Comparison of ENCODE assay signal across 9 cellular contexts in the genomic region with DNA sequence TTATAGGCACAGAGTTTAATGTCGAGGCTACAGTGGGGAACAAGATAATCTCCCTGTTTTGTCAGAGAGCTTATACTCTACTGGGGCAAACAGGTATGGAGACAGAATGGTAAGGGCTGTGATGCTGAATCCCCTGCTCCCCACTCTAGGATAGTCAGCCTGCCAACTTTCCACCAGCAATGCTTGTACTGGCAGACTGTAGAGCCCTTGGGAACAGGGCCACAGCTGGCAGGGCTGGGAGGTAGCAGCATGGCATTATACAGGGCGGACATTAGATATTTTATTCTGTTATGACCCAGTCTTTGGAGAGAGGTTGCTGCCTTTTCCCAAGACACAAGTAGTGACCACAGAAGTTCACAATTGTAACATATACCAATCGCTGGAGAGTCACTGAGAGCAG.
"Had no signal": no experiment of that assay in that cellular context is flagged by ENCODE, and none has a peak within 500 bp of the region (broad histone marks: within the 10 kb centered on the region; RNA-seq: fewer than 3 reads in every experiment).

No MANE protein-coding gene starts in this region.

- DNase-seq: GM23248, GOT3, H7, H9, HCEC 1CT, HFFc6 had no signal

- H3K9me3 ChIP-seq: HAP-1 had no signal

- H3K36me3 ChIP-seq: HAP-1 had no signal

- H3K4me1 ChIP-seq: HAP-1 had no signal

- H3K27ac ChIP-seq: GM23248 had no signal

- ATAC-seq: GM23338, HCT116 had no signal

- H3K4me3 ChIP-seq: GM23248, GM23338, HAP-1 had no signal
